Comparison of ENCODE assay signal across 1 cellular context in the genomic region with DNA sequence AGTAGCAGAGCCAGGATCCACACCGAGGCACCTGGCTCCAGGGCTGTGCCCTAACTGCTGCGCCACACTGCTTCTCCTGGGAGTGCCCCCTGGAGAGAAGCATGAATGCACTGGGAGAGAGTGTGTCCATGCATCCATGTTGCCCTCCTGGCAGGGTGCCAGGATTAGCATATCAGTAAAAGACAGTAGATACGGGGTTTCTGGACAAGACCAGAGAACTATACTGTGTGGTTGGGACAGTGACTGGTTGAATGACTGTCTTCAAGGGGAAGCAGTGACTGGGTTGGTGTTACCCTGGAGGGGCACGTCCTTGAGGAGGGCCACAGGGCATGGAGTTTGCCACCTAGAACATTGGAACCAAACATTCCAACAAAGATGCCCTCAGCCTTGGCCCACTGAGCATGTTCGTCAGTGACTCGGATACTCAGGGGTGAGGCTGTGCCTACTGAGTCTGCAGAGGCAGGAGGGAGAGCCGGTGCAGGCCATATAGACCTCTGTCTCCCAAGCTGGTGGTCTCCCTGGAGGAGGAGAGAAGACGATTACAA.
TF ChIP-seq lines count a peak whose summit lies in the region.

No MANE protein-coding gene starts in this region.

TF ChIP-seq in SK-N-SH treated with all-trans-retinoic acid at 6 μM for 48 hours, 23 proteins besides CTCF, POLR2A, EP300 and RAD21:
- TF ChIP-seq, protein P1, sequence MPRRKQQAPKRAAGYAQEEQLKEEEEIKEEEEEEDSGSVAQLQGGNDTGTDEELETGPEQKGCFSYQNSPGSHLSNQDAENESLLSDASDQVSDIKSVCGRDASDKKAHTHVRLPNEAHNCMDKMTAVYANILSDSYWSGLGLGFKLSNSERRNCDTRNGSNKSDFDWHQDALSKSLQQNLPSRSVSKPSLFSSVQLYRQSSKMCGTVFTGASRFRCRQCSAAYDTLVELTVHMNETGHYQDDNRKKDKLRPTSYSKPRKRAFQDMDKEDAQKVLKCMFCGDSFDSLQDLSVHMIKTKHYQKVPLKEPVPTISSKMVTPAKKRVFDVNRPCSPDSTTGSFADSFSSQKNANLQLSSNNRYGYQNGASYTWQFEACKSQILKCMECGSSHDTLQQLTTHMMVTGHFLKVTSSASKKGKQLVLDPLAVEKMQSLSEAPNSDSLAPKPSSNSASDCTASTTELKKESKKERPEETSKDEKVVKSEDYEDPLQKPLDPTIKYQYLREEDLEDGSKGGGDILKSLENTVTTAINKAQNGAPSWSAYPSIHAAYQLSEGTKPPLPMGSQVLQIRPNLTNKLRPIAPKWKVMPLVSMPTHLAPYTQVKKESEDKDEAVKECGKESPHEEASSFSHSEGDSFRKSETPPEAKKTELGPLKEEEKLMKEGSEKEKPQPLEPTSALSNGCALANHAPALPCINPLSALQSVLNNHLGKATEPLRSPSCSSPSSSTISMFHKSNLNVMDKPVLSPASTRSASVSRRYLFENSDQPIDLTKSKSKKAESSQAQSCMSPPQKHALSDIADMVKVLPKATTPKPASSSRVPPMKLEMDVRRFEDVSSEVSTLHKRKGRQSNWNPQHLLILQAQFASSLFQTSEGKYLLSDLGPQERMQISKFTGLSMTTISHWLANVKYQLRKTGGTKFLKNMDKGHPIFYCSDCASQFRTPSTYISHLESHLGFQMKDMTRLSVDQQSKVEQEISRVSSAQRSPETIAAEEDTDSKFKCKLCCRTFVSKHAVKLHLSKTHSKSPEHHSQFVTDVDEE (CRISPR knock-in tag; IDR thresholded peaks at IDR 0.05), result no peak
- TF ChIP-seq ZFP3 (CRISPR knock-in tag; IDR thresholded peaks at IDR 0.05), result no peak
- no peak for TF ChIP-seq CREB5 (CRISPR knock-in tag; IDR thresholded peaks at IDR 0.05; ENCODE audit: low read depth)
- TF ChIP-seq GLIS3 (CRISPR knock-in tag; IDR thresholded peaks at IDR 0.05), result no peak
- TF ChIP-seq ZNF70 (CRISPR knock-in tag; IDR thresholded peaks at IDR 0.05), result no peak
- TF ChIP-seq OSR1 (CRISPR knock-in tag; IDR thresholded peaks at IDR 0.05), result no peak
- TF ChIP-seq ISL1 (CRISPR knock-in tag; IDR thresholded peaks at IDR 0.05), result no peak
- TF ChIP-seq TCF4 (CRISPR knock-in tag; IDR thresholded peaks at IDR 0.05; ENCODE audit: borderline replicate concordance), result no peak
TF ChIP-seq in SK-N-SH treated with all-trans-retinoic acid at 6 μM for 48 hours: peak in this region for 0.
